Comparison of ENCODE assay signal across 8 cellular contexts in the genomic region with DNA sequence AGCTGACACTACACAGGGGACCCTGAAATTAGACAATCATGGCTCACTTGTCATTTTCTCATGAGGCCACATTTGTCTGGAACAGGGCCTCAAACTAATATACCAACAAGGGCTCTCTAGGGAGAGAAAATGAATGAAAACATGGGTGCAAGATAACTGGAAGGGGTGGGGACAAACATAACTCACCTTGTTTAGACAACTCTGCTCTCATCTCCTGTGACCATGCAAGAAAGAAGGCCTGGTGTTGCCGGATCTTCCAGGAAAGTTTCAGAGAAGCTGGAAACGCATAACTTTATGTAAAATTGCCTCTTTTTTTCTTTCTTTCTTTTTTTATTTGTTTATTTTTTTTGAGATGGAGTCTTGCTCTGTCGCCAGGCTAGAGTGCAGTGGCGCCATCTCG.
"Had no signal": no experiment of that assay in that cellular context is flagged by ENCODE, and none has a peak within 500 bp of the region (broad histone marks: within the 10 kb centered on the region; RNA-seq: fewer than 3 reads in every experiment).

No MANE protein-coding gene starts in this region.

- FAIRE-seq: G401.6, GM12878, GM12891, GM12892, GM18507, GM19239 had no signal

- DNase-seq: GDM1, GF-D8 had no signal

- H3K4me3 ChIP-seq: GM12878 had no signal

- ATAC-seq: GM12878 had no signal
